ENCODE assay signal across 20 cellular contexts in genomic region chr13:40966298-40966697, GRCh38. TPM values are rescaled to one million over a fixed set of nuclear protein-coding genes. Genes with fewer than 3 reads are reported as not detected.
A peak's percentile ranks its signal among the peaks of the same experiment; 100 is the strongest.
DNase-seq lines count a peak whose midpoint lies in the region; ATAC-seq, FAIRE-seq and TF ChIP-seq lines count a peak whose summit lies in the region.
"Had no signal": no experiment of that assay in that cellular context is flagged by ENCODE, and none has a peak within 500 bp of the region (broad histone marks: within the 10 kb centered on the region; RNA-seq: fewer than 3 reads in every experiment).

No MANE protein-coding gene starts in this region.

- H3K9ac ChIP-seq in OCI-LY1 (ENCODE audit: low read length): no peak overlapping the region

- no peak for TF ChIP-seq POLR2A in GM12892 (IDR thresholded peaks at IDR 0.05; ENCODE audit: low read depth, low read length)

- intact Hi-C loops in left lung (cut with DNase I): no loop called here

- DNase-seq in AML-193 (lab: John Stamatoyannopoulos, UW): peak; percentile 99
- no peak for DNase-seq in GM12892 (ENCODE audit: insufficient read length)
- DNase-seq in left lung: no peak
- no peak for DNase-seq in HUDEP-2 (lab: John Stamatoyannopoulos, UW; ENCODE audit: unreplicated experiment in 76 of 76)
- DNase-seq in superior temporal gyrus (ENCODE audit: extremely low spot score): no peak
- DNase-seq in NCI-H187 (lab: John Stamatoyannopoulos, UW): no peak
- no peak for DNase-seq in GM19238 (ENCODE audit: insufficient read length, low spot score)
- DNase-seq: Calu3, dorsolateral prefrontal cortex, KG1, NCI-H1436 treated with DMSO at 0.1 percent for 48 hours, NCI-H510A, nucleus accumbens, Peyer's patch, upper lobe of left lung had no signal

- H3K36me3 ChIP-seq in OCI-LY1 (ENCODE audit: insufficient read depth, low read length) (peaks cover 50% of the 10 kb centered on the region; the same call in 1 of the 2 replicates), left lung (no peaks in the 10 kb centered on the region)
- H3K36me3 ChIP-seq: esophagus muscularis mucosa, HAP-1, Peyer's patch had no signal

- peak overlapping the region; percentile 4; the same call in 1 of the 2 replicates for H3K4me2 ChIP-seq in OCI-LY1 (ENCODE audit: low read length)

- no peaks in the 10 kb centered on the region for H3K9me2 ChIP-seq in OCI-LY1 (ENCODE audit: low read depth, low read length)

- no peak overlapping the region for H2AFZ ChIP-seq in OCI-LY1 (ENCODE audit: low read length)

- H4K20me1 ChIP-seq in OCI-LY1 (ENCODE audit: insufficient read depth, low read length): no peaks in the 10 kb centered on the region

- H3F3A ChIP-seq in OCI-LY1 (ENCODE audit: insufficient read depth, low read length): no peaks in the 10 kb centered on the region

- H3K27me3 ChIP-seq in OCI-LY1 (ENCODE audit: insufficient read depth, low read length) (no peaks in the 10 kb centered on the region), left lung (no peaks in the 10 kb centered on the region)
- H3K27me3 ChIP-seq: dorsolateral prefrontal cortex, esophagus muscularis mucosa, Peyer's patch, upper lobe of left lung had no signal

- H3K9me3 ChIP-seq in OCI-LY1 (ENCODE audit: low read length): no peaks in the 10 kb centered on the region
- no peaks in the 10 kb centered on the region for H3K9me3 ChIP-seq in left lung
- H3K9me3 ChIP-seq: esophagus muscularis mucosa, HAP-1, Peyer's patch, upper lobe of left lung had no signal

- TF ChIP-seq CTCF in OCI-LY1 (IDR thresholded peaks at IDR 0.05; ENCODE audit: low read length) (no peak), left lung (IDR thresholded peaks at IDR 0.05) (no peak)

- peak; percentile 24 for FAIRE-seq in GM12892 (lab: Jason Lieb, UNC)

- H3K4me1 ChIP-seq in OCI-LY1 (ENCODE audit: insufficient read depth, low read length, severe bottlenecking) (peaks cover 100% of the 10 kb centered on the region), left lung (peaks cover 31 to 100% of the 10 kb centered on the region in 2 donors)
- H3K4me1 ChIP-seq: HAP-1 had no signal

- peaks cover 100% of the 10 kb centered on the region for H3K79me2 ChIP-seq in OCI-LY1 (ENCODE audit: insufficient read depth, low read length)

- H3K27ac ChIP-seq in OCI-LY1 (ENCODE audit: low read depth, low read length, poor library complexity, severe bottlenecking) (no peak overlapping the region), left lung (peak overlapping the region in 1 of 2 donors; percentile 75)
- H3K27ac ChIP-seq: dorsolateral prefrontal cortex, esophagus muscularis mucosa, Peyer's patch had no signal

- peak; percentile 17 for ATAC-seq in left lung
- ATAC-seq: activated CD4-positive, CD25-positive, alpha-beta regulatory T cell treated with anti-CD3 and anti-CD28 coated beads, Interleukin-2, amount 50 U/mL, for 24 hours; activated naive CD4-positive, alpha-beta T cell treated with anti-CD3 and anti-CD28 coated beads, Interleukin-2, amount 50 U/mL, for 72 hours had no signal

- no peak overlapping the region for H3K4me3 ChIP-seq in OCI-LY1 (ENCODE audit: low read depth, low read length, poor library complexity, severe bottlenecking)
- no peak overlapping the region for H3K4me3 ChIP-seq in left lung
- H3K4me3 ChIP-seq: dorsolateral prefrontal cortex, esophagus muscularis mucosa, HAP-1, Peyer's patch, upper lobe of left lung had no signal

RNA-seq across cellular contexts. Expression of gene ELF1, which starts 52.8 kb away (rescaled TPM):
- 57.3 TPM for polyA plus RNA-seq in GM12892 (2012; ENCODE audit: missing spikeins)
- total RNA-seq in left lung: 10 to 100 TPM; 58.5 to 84.6 TPM

Comparison
In these comparisons a context has a peak if more than half of its experiments do, and no peak if none do; other contexts are left out.
1. DNase-seq: peak in AML-193 (2 of 2); none in GM12892 (single experiment), left lung (0 of 2), HUDEP-2 (0 of 76), superior temporal gyrus (single experiment), NCI-H187 (0 of 2) and GM19238 (single experiment).